ENCODE assay signal across 15 cellular contexts in the genomic region with DNA sequence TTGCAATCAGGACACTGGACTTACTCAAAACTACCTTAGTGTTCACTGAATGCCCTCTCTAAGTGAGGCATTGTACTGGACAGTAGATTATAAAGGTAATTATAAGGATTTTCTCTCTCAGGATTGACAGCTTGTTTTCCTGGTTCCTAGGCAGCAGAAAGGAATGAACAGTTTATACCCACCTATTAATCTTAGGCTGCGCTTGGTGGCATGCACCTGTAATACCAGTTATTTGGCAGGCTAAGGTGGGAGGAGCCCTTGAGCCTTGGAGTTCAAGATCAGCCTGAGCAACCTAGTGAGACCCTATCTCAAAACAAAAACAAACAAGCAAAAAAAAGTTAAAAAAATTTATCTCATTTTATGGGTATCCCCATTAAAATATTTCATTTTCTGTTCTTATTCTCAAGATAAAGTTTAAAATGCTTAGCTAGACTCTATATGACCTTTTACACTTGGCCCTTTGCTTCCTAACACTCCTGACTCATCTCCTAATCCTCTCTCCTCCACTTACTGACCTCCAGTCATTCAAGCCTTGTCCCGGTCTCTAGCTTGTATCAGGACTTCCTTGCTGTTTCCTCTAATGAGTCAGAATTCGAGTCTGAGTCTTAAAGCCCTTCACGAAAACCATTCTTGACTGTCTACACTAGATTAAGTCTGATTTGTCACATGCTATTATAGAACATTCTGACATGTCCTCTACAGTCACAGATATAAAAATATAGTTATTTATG.
DNase-seq lines count a peak whose midpoint lies in the region; ATAC-seq and TF ChIP-seq lines count a peak whose summit lies in the region.
"Had no signal": no experiment of that assay in that cellular context is flagged by ENCODE, and none has a peak within 500 bp of the region (broad histone marks: within the 10 kb centered on the region; RNA-seq: fewer than 3 reads in every experiment).

No MANE protein-coding gene starts in this region.

- no peaks in the 10 kb centered on the region for H3K27me3 Mint-ChIP-seq in GM23338 (ENCODE audit: insufficient read depth, low read depth, poor library complexity)
- H3K27me3 Mint-ChIP-seq in activated CD8-positive, alpha-beta T cell treated with anti-CD3 and anti-CD28 coated beads for 36 hours: no peaks in the 10 kb centered on the region

- CTCF ChIA-PET in activated CD8-positive, alpha-beta T cell treated with anti-CD3 and anti-CD28 coated beads for 36 hours (lab: Charles Lee): no interaction called here

- DNase-seq in GM23338 (ENCODE audit: low spot score) (peak; percentile 23), OCI-M1 (lab: John Stamatoyannopoulos, UW) (peak; percentile 4), dermis blood vessel endothelial cell (peak; percentile 94), left kidney (ENCODE audit: low read depth, low spot score) (peak; percentile 4), SK-N-DZ (ENCODE audit: low spot score) (no peak), DMS153 (lab: John Stamatoyannopoulos, UW) (no peak)
- no peak for DNase-seq in activated naive CD4-positive, alpha-beta T cell treated with Interleukin-2 at 50 U/mL for 16 hours
- no peak for DNase-seq in activated CD8-positive, alpha-beta T cell treated with anti-CD3 and anti-CD28 coated beads for 36 hours
- DNase-seq: activated T-cell treated with anti-CD3 and anti-CD28 coated beads for 4 hours, adrenal gland, dorsolateral prefrontal cortex, GOT3, heart right ventricle, left ventricle myocardium superior, substantia nigra had no signal

- intact Hi-C loops in activated CD8-positive, alpha-beta T cell treated with anti-CD3 and anti-CD28 coated beads for 36 hours (cut with micrococcal nuclease): no loop called here

- no peaks in the 10 kb centered on the region for H3F3A ChIP-seq in GM23338 (replicated peaks; ENCODE audit: low read depth)

- H3K27ac Mint-ChIP-seq in GM23338: no peak overlapping the region
- H3K27ac Mint-ChIP-seq in activated CD8-positive, alpha-beta T cell treated with anti-CD3 and anti-CD28 coated beads for 36 hours: no peak overlapping the region

- peaks cover 14% of the 10 kb centered on the region for H3K4me1 Mint-ChIP-seq in GM23338
- H3K4me1 Mint-ChIP-seq in activated CD8-positive, alpha-beta T cell treated with anti-CD3 and anti-CD28 coated beads for 36 hours (ENCODE audit: low read depth): no peaks in the 10 kb centered on the region

- H3K9me3 Mint-ChIP-seq in GM23338: no peaks in the 10 kb centered on the region
- no peaks in the 10 kb centered on the region for H3K9me3 Mint-ChIP-seq in activated CD8-positive, alpha-beta T cell treated with anti-CD3 and anti-CD28 coated beads for 36 hours

- no peaks in the 10 kb centered on the region for H3K9me2 ChIP-seq in GM23338 (ENCODE audit: insufficient read depth)

- POLR2A ChIA-PET in activated CD8-positive, alpha-beta T cell treated with anti-CD3 and anti-CD28 coated beads for 36 hours (lab: Charles Lee): no interaction called here

- no peak overlapping the region for H3K27ac ChIP-seq in GM23338 (ENCODE audit: low read depth)
- H3K27ac ChIP-seq: adrenal gland, dorsolateral prefrontal cortex, heart right ventricle had no signal

- H3K4me3 ChIP-seq in GM23338: no peak overlapping the region
- H3K4me3 ChIP-seq: adrenal gland, dorsolateral prefrontal cortex, heart right ventricle had no signal

- H3K27me3 ChIP-seq in GM23338 (ENCODE audit: insufficient read depth): no peaks in the 10 kb centered on the region
- H3K27me3 ChIP-seq: adrenal gland, dorsolateral prefrontal cortex, heart right ventricle had no signal

- no peak overlapping the region for H3K4me3 Mint-ChIP-seq in GM23338
- no peak overlapping the region for H3K4me3 Mint-ChIP-seq in activated CD8-positive, alpha-beta T cell treated with anti-CD3 and anti-CD28 coated beads for 36 hours

- H3K36me3 Mint-ChIP-seq in GM23338 (ENCODE audit: low read depth): peaks cover 2% of the 10 kb centered on the region; the same call in 1 of the 3 replicates
- no peaks in the 10 kb centered on the region for H3K36me3 Mint-ChIP-seq in activated CD8-positive, alpha-beta T cell treated with anti-CD3 and anti-CD28 coated beads for 36 hours (ENCODE audit: low read depth)

- H4K20me1 ChIP-seq in GM23338 (replicated peaks; ENCODE audit: insufficient read depth): no peaks in the 10 kb centered on the region

- no peak; the same call in 2 of the 3 replicates for ATAC-seq in GM23338
- no peak for ATAC-seq in activated CD8-positive, alpha-beta T cell treated with anti-CD3 and anti-CD28 coated beads for 36 hours
- ATAC-seq: heart right ventricle, left ventricle myocardium superior had no signal

- peaks cover 10% of the 10 kb centered on the region for H3K4me1 ChIP-seq in GM23338 (ENCODE audit: insufficient read depth)
- H3K4me1 ChIP-seq: adrenal gland, heart right ventricle had no signal

- H3K4me2 ChIP-seq in GM23338: no peak overlapping the region

- TF ChIP-seq CTCF in GM23338 (conservative IDR thresholded peaks at IDR 0.05; ENCODE audit: low read depth in 2 of 2): peak; percentile 12 to 34; a peak in 2 of 4 replicates
- no peak for TF ChIP-seq CTCF in activated CD8-positive, alpha-beta T cell treated with anti-CD3 and anti-CD28 coated beads for 36 hours (IDR thresholded peaks at IDR 0.05)

- H3K36me3 ChIP-seq in GM23338 (ENCODE audit: insufficient read depth): no peaks in the 10 kb centered on the region
- H3K36me3 ChIP-seq: adrenal gland, heart right ventricle had no signal

- H3K79me2 ChIP-seq in GM23338 (replicated peaks; ENCODE audit: insufficient read depth): no peaks in the 10 kb centered on the region

- no peak overlapping the region for H2AFZ ChIP-seq in GM23338

TF ChIP-seq in GM23338, 12 proteins besides CTCF, POLR2A, EP300 and RAD21 (continues in another document):
- TF ChIP-seq, protein P1, sequence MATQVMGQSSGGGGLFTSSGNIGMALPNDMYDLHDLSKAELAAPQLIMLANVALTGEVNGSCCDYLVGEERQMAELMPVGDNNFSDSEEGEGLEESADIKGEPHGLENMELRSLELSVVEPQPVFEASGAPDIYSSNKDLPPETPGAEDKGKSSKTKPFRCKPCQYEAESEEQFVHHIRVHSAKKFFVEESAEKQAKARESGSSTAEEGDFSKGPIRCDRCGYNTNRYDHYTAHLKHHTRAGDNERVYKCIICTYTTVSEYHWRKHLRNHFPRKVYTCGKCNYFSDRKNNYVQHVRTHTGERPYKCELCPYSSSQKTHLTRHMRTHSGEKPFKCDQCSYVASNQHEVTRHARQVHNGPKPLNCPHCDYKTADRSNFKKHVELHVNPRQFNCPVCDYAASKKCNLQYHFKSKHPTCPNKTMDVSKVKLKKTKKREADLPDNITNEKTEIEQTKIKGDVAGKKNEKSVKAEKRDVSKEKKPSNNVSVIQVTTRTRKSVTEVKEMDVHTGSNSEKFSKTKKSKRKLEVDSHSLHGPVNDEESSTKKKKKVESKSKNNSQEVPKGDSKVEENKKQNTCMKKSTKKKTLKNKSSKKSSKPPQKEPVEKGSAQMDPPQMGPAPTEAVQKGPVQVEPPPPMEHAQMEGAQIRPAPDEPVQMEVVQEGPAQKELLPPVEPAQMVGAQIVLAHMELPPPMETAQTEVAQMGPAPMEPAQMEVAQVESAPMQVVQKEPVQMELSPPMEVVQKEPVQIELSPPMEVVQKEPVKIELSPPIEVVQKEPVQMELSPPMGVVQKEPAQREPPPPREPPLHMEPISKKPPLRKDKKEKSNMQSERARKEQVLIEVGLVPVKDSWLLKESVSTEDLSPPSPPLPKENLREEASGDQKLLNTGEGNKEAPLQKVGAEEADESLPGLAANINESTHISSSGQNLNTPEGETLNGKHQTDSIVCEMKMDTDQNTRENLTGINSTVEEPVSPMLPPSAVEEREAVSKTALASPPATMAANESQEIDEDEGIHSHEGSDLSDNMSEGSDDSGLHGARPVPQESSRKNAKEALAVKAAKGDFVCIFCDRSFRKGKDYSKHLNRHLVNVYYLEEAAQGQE (IDR thresholded peaks at IDR 0.05; ENCODE audit: unreplicated experiment): no peak
- TF ChIP-seq CREB1 (CRISPR knock-in tag; IDR thresholded peaks at IDR 0.05; ENCODE audit: low read depth) (no peak), NANOG (IDR thresholded peaks at IDR 0.05; ENCODE audit: borderline replicate concordance) (no peak)

Comparison
In these comparisons a context has a peak if more than half of its experiments do, and no peak if none do; other contexts are left out.
1. DNase-seq: peak in GM23338 (single experiment), OCI-M1 (single experiment), dermis blood vessel endothelial cell (single experiment) and left kidney (single experiment); none in SK-N-DZ (single experiment), activated naive CD4-positive, alpha-beta T cell treated with Interleukin-2 at 50 U/mL for 16 hours (single experiment), activated CD8-positive, alpha-beta T cell treated with anti-CD3 and anti-CD28 coated beads for 36 hours (single experiment) and DMS153 (single experiment).